In genomic region chr1:201095581-201096531, GRCh38 we compare ENCODE assay signal across 17 cellular contexts. TPM values are rescaled to one million over a fixed set of nuclear protein-coding genes. Genes with fewer than 3 reads are reported as not detected.
DNase-seq lines count a peak whose midpoint lies in the region; ATAC-seq, FAIRE-seq and TF ChIP-seq lines count a peak whose summit lies in the region.
"Had no signal": no experiment of that assay in that cellular context is flagged by ENCODE, and none has a peak within 500 bp of the region (broad histone marks: within the 10 kb centered on the region; RNA-seq: fewer than 3 reads in every experiment).

No MANE protein-coding gene starts in this region.

- DNase-seq in NCI-H1092 treated with DMSO at 0.1 percent for 48 hours (lab: John Stamatoyannopoulos, UW) = peak; percentile 31
- peak; percentile 54 for DNase-seq in bronchial epithelial cell (ENCODE audit: low read depth)
- peak; percentile 19 for DNase-seq in prostate gland (ENCODE audit: low spot score)
- DNase-seq in suprapubic skin (ENCODE audit: low spot score in 2 of 2) = no peak
- no peak for DNase-seq in erythroblast (lab: John Stamatoyannopoulos, UW)
- DNase-seq in lower lobe of right lung = no peak
- DNase-seq: activated CD8-positive, alpha-beta T cell treated with anti-CD3 and anti-CD28 coated beads, Interleukin-2, amount 10 ng/mL, durations not matched to agents 7 days and 5 days; MV-4-11; NCI-H526 treated with DMSO at 0.1 percent for 48 hours; retina; SIG-M5; stimulated activated CD4-positive, alpha-beta T cell treated with anti-CD3 and anti-CD28 coated beads, Interleukin-2, amount 100 ng/mL, for 48 hours had no signal

- no peaks in the 10 kb centered on the region for H3K36me3 ChIP-seq in bronchial epithelial cell (ENCODE audit: control insufficient read depth, insufficient read depth, low read length)
- no peaks in the 10 kb centered on the region for H3K36me3 ChIP-seq in prostate gland
- H3K36me3 ChIP-seq in suprapubic skin = no peaks in the 10 kb centered on the region
- H3K36me3 ChIP-seq in lower lobe of right lung = no peaks in the 10 kb centered on the region
- H3K36me3 ChIP-seq: ascending aorta had no signal

- H3K4me3 ChIP-seq in bronchial epithelial cell (ENCODE audit: low read depth, low read length) (no peak overlapping the region), prostate gland (no peak overlapping the region), suprapubic skin (no peak overlapping the region), lower lobe of right lung (no peak overlapping the region)
- H3K4me3 ChIP-seq: ascending aorta had no signal

- TF ChIP-seq POLR2A in prostate gland (IDR thresholded peaks at IDR 0.05) = no peak
- no peak for TF ChIP-seq POLR2A in suprapubic skin (IDR thresholded peaks at IDR 0.05)
- TF ChIP-seq POLR2A in erythroblast (IDR thresholded peaks at IDR 0.05; ENCODE audit: low read length) = no peak

- WGBS in prostate gland = 53% methylated on average over 7 of the region's 7 CpGs
- 65% methylated on average over 6 of the region's 7 CpGs for WGBS in suprapubic skin

- H3K27me3 ChIP-seq in bronchial epithelial cell (ENCODE audit: control insufficient read depth, insufficient read depth, low read length) = no peaks in the 10 kb centered on the region
- no peaks in the 10 kb centered on the region for H3K27me3 ChIP-seq in prostate gland (replicated peaks; ENCODE audit: insufficient read depth)
- no peaks in the 10 kb centered on the region for H3K27me3 ChIP-seq in suprapubic skin
- H3K27me3 ChIP-seq in lower lobe of right lung (ENCODE audit: low read depth) = no peaks in the 10 kb centered on the region
- H3K27me3 ChIP-seq: ascending aorta had no signal

- ATAC-seq in GM18868 (IDR thresholded peaks at IDR 0.05; ENCODE audit: unreplicated experiment) (peak; percentile 64), lower lobe of right lung (no peak), HG02588 (IDR thresholded peaks at IDR 0.05; ENCODE audit: unreplicated experiment) (no peak)
- ATAC-seq: activated CD8-positive, alpha-beta T cell treated with anti-CD3 and anti-CD28 coated beads, Interleukin-2, amount 10 ng/mL, durations not matched to agents 7 days and 5 days; HCT116 had no signal

- H3K27ac ChIP-seq in prostate gland (no peak overlapping the region), suprapubic skin (no peak overlapping the region), lower lobe of right lung (no peak overlapping the region)
- H3K27ac ChIP-seq: ascending aorta had no signal

- no peaks in the 10 kb centered on the region for H3K4me1 ChIP-seq in prostate gland (replicated peaks)
- H3K4me1 ChIP-seq in suprapubic skin = peaks cover 15% of the 10 kb centered on the region
- no peaks in the 10 kb centered on the region for H3K4me1 ChIP-seq in lower lobe of right lung
- H3K4me1 ChIP-seq: ascending aorta had no signal

- H3K9me3 ChIP-seq in prostate gland = no peaks in the 10 kb centered on the region
- H3K9me3 ChIP-seq in suprapubic skin = no peaks in the 10 kb centered on the region
- H3K9me3 ChIP-seq in lower lobe of right lung = no peaks in the 10 kb centered on the region
- H3K9me3 ChIP-seq: ascending aorta had no signal

- FAIRE-seq in bronchial epithelial cell (lab: Jason Lieb, UNC) = no peak
- FAIRE-seq: TTC549 had no signal

- no peak for TF ChIP-seq CTCF in bronchial epithelial cell (IDR thresholded peaks at IDR 0.05; ENCODE audit: insufficient read depth, low read length, severe bottlenecking)
- no peak for TF ChIP-seq CTCF in prostate gland (IDR thresholded peaks at IDR 0.05)
- TF ChIP-seq CTCF in suprapubic skin (IDR thresholded peaks at IDR 0.05) = no peak
- TF ChIP-seq CTCF in lower lobe of right lung (IDR thresholded peaks at IDR 0.05) = no peak

- intact Hi-C loops in prostate gland (cut with DNase I) (no loop called here), lower lobe of right lung (cut with DNase I) (no loop called here)

- TF ChIP-seq EP300 in suprapubic skin (IDR thresholded peaks at IDR 0.05) = no peak

RNA-seq across cellular contexts. Expression of gene CACNA1S, which starts 16.4 kb away (rescaled TPM):
- total RNA-seq in bronchial epithelial cell (not detected in 2 replicates), prostate gland (under 1 TPM in 1 of 2 donors, not detected in 1; 0.55 TPM), suprapubic skin (not detected), lower lobe of right lung (0.06 TPM)
- total RNA-seq: activated CD8-positive, alpha-beta T cell treated with anti-CD3 and anti-CD28 coated beads, Interleukin-2, amount 10 ng/mL, durations not matched to agents 7 days and 5 days; ascending aorta had no signal

RNA-seq across cellular contexts. Expression of gene ASCL5, which starts 31.1 kb away (rescaled TPM):
- under 0.01 and 0.13 TPM in 2 replicates for total RNA-seq in bronchial epithelial cell
- total RNA-seq in prostate gland = not detected
- total RNA-seq in suprapubic skin = not detected
- total RNA-seq in lower lobe of right lung = not detected
- total RNA-seq: activated CD8-positive, alpha-beta T cell treated with anti-CD3 and anti-CD28 coated beads, Interleukin-2, amount 10 ng/mL, durations not matched to agents 7 days and 5 days; ascending aorta had no signal

RNA-seq across cellular contexts. Expression of gene TMEM9, which starts 58.4 kb away (rescaled TPM):
- 66.9 and 104 TPM in 2 replicates for total RNA-seq in bronchial epithelial cell
- 100 to 1,000 TPM; 131 to 164 TPM for total RNA-seq in prostate gland
- 10 to 100 TPM; 38.1 to 50.8 (median 40.7) TPM for total RNA-seq in suprapubic skin
- 47.9 TPM for total RNA-seq in lower lobe of right lung

Comparison
In these comparisons a context has a peak if more than half of its experiments do, and no peak if none do; other contexts are left out.
1. DNase-seq: peak in NCI-H1092 treated with DMSO at 0.1 percent for 48 hours (single experiment), bronchial epithelial cell (single experiment) and prostate gland (single experiment); none in suprapubic skin (0 of 2), erythroblast (0 of 2) and lower lobe of right lung (single experiment).